8 cellular contexts compared by ENCODE assay signal in genomic region chr15:39580117-39580629, GRCh38. TPM values are rescaled to one million over a fixed set of nuclear protein-coding genes. Genes with fewer than 3 reads are reported as not detected.
DNase-seq lines count a peak whose midpoint lies in the region; ATAC-seq and TF ChIP-seq lines count a peak whose summit lies in the region.

No MANE protein-coding gene starts in this region.

- H3K27ac Mint-ChIP-seq in activated CD4-positive, alpha-beta T cell treated with anti-CD3 and anti-CD28 coated beads for 36 hours = no peak overlapping the region
- H3K27ac Mint-ChIP-seq in chondrocyte (ENCODE audit: unreplicated experiment) = peak overlapping the region; percentile 99

- H3K36me3 Mint-ChIP-seq in activated CD4-positive, alpha-beta T cell treated with anti-CD3 and anti-CD28 coated beads for 36 hours (ENCODE audit: low read depth) = no peaks in the 10 kb centered on the region
- H3K36me3 Mint-ChIP-seq in chondrocyte (ENCODE audit: low read depth) = peaks cover 37% of the 10 kb centered on the region

- H3K4me3 Mint-ChIP-seq in activated CD4-positive, alpha-beta T cell treated with anti-CD3 and anti-CD28 coated beads for 36 hours = peak overlapping the region; percentile 53
- peak overlapping the region; percentile 99 for H3K4me3 Mint-ChIP-seq in chondrocyte (ENCODE audit: unreplicated experiment)

- peaks cover 13% of the 10 kb centered on the region for H3K4me1 Mint-ChIP-seq in activated CD4-positive, alpha-beta T cell treated with anti-CD3 and anti-CD28 coated beads for 36 hours
- H3K4me1 Mint-ChIP-seq in chondrocyte (ENCODE audit: low read depth) = peaks cover 50% of the 10 kb centered on the region

- POLR2A ChIA-PET in activated CD4-positive, alpha-beta T cell treated with anti-CD3 and anti-CD28 coated beads for 36 hours (lab: Charles Lee) = interaction anchor here (0.6 kb wide), 1 partner anchor 1140 kb away, joined by 3 read pairs; no protein-coding TSS in a partner anchor

- peak; percentile 59 for ATAC-seq in HG03097 (IDR thresholded peaks at IDR 0.05; ENCODE audit: low FRiP score, unreplicated experiment)
- peak; percentile 90 for ATAC-seq in activated CD4-positive, alpha-beta T cell treated with anti-CD3 and anti-CD28 coated beads for 36 hours

- CTCF ChIA-PET in activated CD4-positive, alpha-beta T cell treated with anti-CD3 and anti-CD28 coated beads for 36 hours (lab: Charles Lee) = interaction anchor here (0.5 to 1.9 kb wide), 29 partner anchors 9 to 892 kb away, joined by 3 to 12 read pairs (median 3); no protein-coding TSS in a partner anchor

- intact Hi-C loops in activated CD4-positive, alpha-beta T cell treated with anti-CD3 and anti-CD28 coated beads for 36 hours (cut with DNase I, micrococcal nuclease) = loop anchor here (1.0 to 5.0 kb wide), 13 partner anchors 107 to 1139 kb away; no protein-coding TSS in a partner anchor

- H3K9me3 Mint-ChIP-seq in activated CD4-positive, alpha-beta T cell treated with anti-CD3 and anti-CD28 coated beads for 36 hours (ENCODE audit: low read depth) = no peaks in the 10 kb centered on the region
- H3K9me3 Mint-ChIP-seq in chondrocyte (ENCODE audit: low read depth) = no peaks in the 10 kb centered on the region

- DNase-seq in NK-92 treated with Interleukin-12 subunit alpha and Interleukin-12 subunit beta, amount 100 ng/mL, for 24 hours (lab: John Stamatoyannopoulos, UW) = peak; percentile 60
- no peak for DNase-seq in NK-92 (lab: John Stamatoyannopoulos, UW; ENCODE audit: unreplicated experiment)
- peak; percentile 55 for DNase-seq in NCI-H345 treated with DMSO at 0.1 percent for 48 hours (lab: John Stamatoyannopoulos, UW; ENCODE audit: unreplicated experiment)
- peak; percentile 93 for DNase-seq in activated CD4-positive, alpha-beta T cell treated with anti-CD3 and anti-CD28 coated beads for 36 hours
- DNase-seq in chondrocyte (ENCODE audit: low spot score) = peak; percentile 95
- DNase-seq in kidney tubule cell (ENCODE audit: low spot score) = peak; percentile 94
- DNase-seq in stimulated activated CD4-positive, alpha-beta T cell treated with anti-CD3 and anti-CD28 coated beads, Interleukin-15, amount 100 ng/mL, for 48 hours (ENCODE audit: low read depth in 2 of 2) = peak; percentile 71 to 84

- TF ChIP-seq CTCF in chondrocyte (IDR thresholded peaks at IDR 0.05) = peak; percentile 99

- H3K27me3 Mint-ChIP-seq in activated CD4-positive, alpha-beta T cell treated with anti-CD3 and anti-CD28 coated beads for 36 hours = peaks cover 54% of the 10 kb centered on the region
- H3K27me3 Mint-ChIP-seq in chondrocyte (ENCODE audit: low read depth) = no peaks in the 10 kb centered on the region

RNA-seq across cellular contexts. Expression of gene THBS1, which starts 0.7 kb away (rescaled TPM):
- total RNA-seq in activated CD4-positive, alpha-beta T cell treated with anti-CD3 and anti-CD28 coated beads for 36 hours = under 1 TPM; 0.23 to 0.57 TPM
- total RNA-seq in chondrocyte = 1,967 to 2,361 TPM (median 2,311 TPM) in 3 replicates

Comparison
In these comparisons a context has a peak if more than half of its experiments do, and no peak if none do; other contexts are left out.
1. RNA of gene THBS1, which starts 0.7 kb away (total RNA-seq): 1,967 to 2,361 TPM in chondrocyte; 0.23 to 0.57 TPM in activated CD4-positive, alpha-beta T cell treated with anti-CD3 and anti-CD28 coated beads for 36 hours; every median in the first group is over 1,000 times any median in the second.